In the genomic region with DNA sequence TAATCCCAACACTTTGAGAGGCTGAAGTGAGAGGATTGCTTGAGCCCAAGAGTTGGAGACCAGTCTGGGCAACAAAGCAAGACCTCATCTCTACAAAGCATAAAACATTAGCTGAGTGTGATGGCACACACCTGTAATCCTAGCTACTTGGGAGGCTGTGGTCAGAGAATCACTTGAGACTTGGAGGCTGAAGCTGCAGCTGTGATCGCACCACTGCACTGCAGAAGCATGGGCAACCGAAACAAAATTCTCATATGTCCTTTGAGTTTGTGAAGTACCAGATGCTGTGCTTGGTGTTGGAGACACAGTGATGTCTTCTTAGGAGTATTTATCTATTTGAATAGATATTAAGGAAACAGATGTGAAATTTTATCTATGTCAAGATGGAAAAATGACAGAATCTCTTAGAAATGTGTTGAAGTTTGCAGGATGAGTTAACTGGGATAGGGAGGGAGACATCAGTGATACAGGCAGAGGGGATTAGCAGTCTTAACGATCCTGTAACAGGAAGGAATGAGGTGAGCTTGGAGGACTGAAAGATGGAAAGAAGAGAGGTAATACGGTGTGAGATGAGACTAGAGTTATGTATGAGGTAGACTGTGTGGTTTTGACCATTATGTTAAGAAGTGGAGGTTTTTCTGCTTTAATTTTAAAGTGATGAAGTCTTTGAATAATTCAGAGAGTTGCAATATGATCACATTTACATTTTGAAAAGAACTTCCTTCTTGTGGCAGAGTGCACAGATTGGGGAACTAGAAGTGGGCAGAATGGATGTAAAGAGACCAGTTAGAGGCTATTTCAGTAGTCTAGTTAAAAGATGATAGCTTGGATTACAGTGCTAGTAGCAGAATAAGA, we compare ENCODE assay signal across 12 cellular contexts. TPM values are rescaled to one million over a fixed set of nuclear protein-coding genes. Genes with fewer than 3 reads are reported as not detected.
DNase-seq lines count a peak whose midpoint lies in the region; ATAC-seq and TF ChIP-seq lines count a peak whose summit lies in the region.
"Had no signal": no experiment of that assay in that cellular context is flagged by ENCODE, and none has a peak within 500 bp of the region (broad histone marks: within the 10 kb centered on the region; RNA-seq: fewer than 3 reads in every experiment).

No MANE protein-coding gene starts in this region.

- H3K27me3 ChIP-seq in BLaER1: no peaks in the 10 kb centered on the region
- no peaks in the 10 kb centered on the region for H3K27me3 ChIP-seq in SU-DHL-6 (ENCODE audit: low read length)
- H3K27me3 ChIP-seq in body of pancreas: no peaks in the 10 kb centered on the region

- ATAC-seq in GM19372 (IDR thresholded peaks at IDR 0.05; ENCODE audit: low read depth, unreplicated experiment) (peak; percentile 50), HG03108 (IDR thresholded peaks at IDR 0.05; ENCODE audit: unreplicated experiment) (peak; percentile 45), body of pancreas (no peak)
- ATAC-seq: SK-N-SH treated with all-trans-retinoic acid at 6 μM for 48 hours had no signal

- H3K79me2 ChIP-seq in SU-DHL-6 (ENCODE audit: insufficient read depth, low read length): peaks cover 97% of the 10 kb centered on the region

- H3K9me3 ChIP-seq in BLaER1: 0 out of 2 replicates have a peak, but pooled peaks cover under 1% of the 10 kb centered on the region
- no peaks in the 10 kb centered on the region for H3K9me3 ChIP-seq in SU-DHL-6 (ENCODE audit: insufficient read depth, low read length)
- no peaks in the 10 kb centered on the region for H3K9me3 ChIP-seq in body of pancreas

- H4K20me1 ChIP-seq in BLaER1: peaks cover 97% of the 10 kb centered on the region
- peaks cover 72% of the 10 kb centered on the region for H4K20me1 ChIP-seq in SU-DHL-6 (ENCODE audit: low read depth, low read length)

- H3F3A ChIP-seq in SU-DHL-6 (ENCODE audit: insufficient read depth): peaks cover 11% of the 10 kb centered on the region; the same call in 1 of the 2 replicates

- H3K4me1 ChIP-seq in BLaER1 (peaks cover 44% of the 10 kb centered on the region), body of pancreas (peaks cover 32% of the 10 kb centered on the region)

- WGBS in body of pancreas, 2 donors: 67 to 80% methylated on average over 4 of the region's 4 CpGs

- DNase-seq in caudate nucleus (lab: John Stamatoyannopoulos, UW) (no peak), coronary artery (ENCODE audit: low spot score) (no peak), NCI-H1048 (lab: John Stamatoyannopoulos, UW) (no peak), body of pancreas (no peak)
- DNase-seq: aorta, H7, NCI-H2227 treated with DMSO at 0.1 percent for 48 hours had no signal

- H2AFZ ChIP-seq in SU-DHL-6 (ENCODE audit: low read depth, low read length, severe bottlenecking): no peak overlapping the region

- H3K4me3 ChIP-seq in BLaER1 (no peak overlapping the region), SU-DHL-6 (ENCODE audit: insufficient read depth, low read length, poor library complexity, severe bottlenecking) (no peak overlapping the region), coronary artery (no peak overlapping the region), body of pancreas (no peak overlapping the region)

- intact Hi-C loops in body of pancreas (cut with DNase I): no loop called here

- no peaks in the 10 kb centered on the region for H3K9me2 ChIP-seq in SU-DHL-6 (replicated peaks; ENCODE audit: insufficient read depth, low read length)

- H3K9ac ChIP-seq in BLaER1 (no peak overlapping the region), SU-DHL-6 (ENCODE audit: low read length) (no peak overlapping the region)

- H3K4me2 ChIP-seq in BLaER1: peak overlapping the region; percentile 15
- peak overlapping the region; percentile 15 for H3K4me2 ChIP-seq in SU-DHL-6 (ENCODE audit: low read depth, low read length, poor library complexity, severe bottlenecking)

- no peak for TF ChIP-seq CTCF in SU-DHL-6 (IDR thresholded peaks at IDR 0.05; ENCODE audit: insufficient read depth, low read length, poor library complexity, severe bottlenecking)
- TF ChIP-seq CTCF in coronary artery (IDR thresholded peaks at IDR 0.05): no peak
- TF ChIP-seq CTCF in body of pancreas (IDR thresholded peaks at IDR 0.05): no peak

- no peak for TF ChIP-seq POLR2A in body of pancreas (IDR thresholded peaks at IDR 0.05)

- H3K36me3 ChIP-seq in BLaER1: peaks cover 42% of the 10 kb centered on the region
- peaks cover 11% of the 10 kb centered on the region; the same call in 1 of the 2 replicates for H3K36me3 ChIP-seq in SU-DHL-6 (ENCODE audit: low read length)
- no peaks in the 10 kb centered on the region for H3K36me3 ChIP-seq in body of pancreas (replicated peaks in 1 of 2; ENCODE audit: insufficient read depth in 1 of 2, low read depth in 2 of 2)

- H3K27ac ChIP-seq in BLaER1 (no peak overlapping the region), SU-DHL-6 (ENCODE audit: low read depth, low read length) (peak overlapping the region; percentile 21), caudate nucleus (ENCODE audit: low read depth, low read length) (no peak overlapping the region), coronary artery (no peak overlapping the region), body of pancreas (no peak overlapping the region)

RNA-seq across cellular contexts. Expression of gene STT3B, which starts 40.1 kb away (rescaled TPM):
- total RNA-seq in body of pancreas: 10 to 100 TPM; 44.5 to 65.1 TPM
